Comparison of ENCODE assay signal across 7 cellular contexts in the genomic region with DNA sequence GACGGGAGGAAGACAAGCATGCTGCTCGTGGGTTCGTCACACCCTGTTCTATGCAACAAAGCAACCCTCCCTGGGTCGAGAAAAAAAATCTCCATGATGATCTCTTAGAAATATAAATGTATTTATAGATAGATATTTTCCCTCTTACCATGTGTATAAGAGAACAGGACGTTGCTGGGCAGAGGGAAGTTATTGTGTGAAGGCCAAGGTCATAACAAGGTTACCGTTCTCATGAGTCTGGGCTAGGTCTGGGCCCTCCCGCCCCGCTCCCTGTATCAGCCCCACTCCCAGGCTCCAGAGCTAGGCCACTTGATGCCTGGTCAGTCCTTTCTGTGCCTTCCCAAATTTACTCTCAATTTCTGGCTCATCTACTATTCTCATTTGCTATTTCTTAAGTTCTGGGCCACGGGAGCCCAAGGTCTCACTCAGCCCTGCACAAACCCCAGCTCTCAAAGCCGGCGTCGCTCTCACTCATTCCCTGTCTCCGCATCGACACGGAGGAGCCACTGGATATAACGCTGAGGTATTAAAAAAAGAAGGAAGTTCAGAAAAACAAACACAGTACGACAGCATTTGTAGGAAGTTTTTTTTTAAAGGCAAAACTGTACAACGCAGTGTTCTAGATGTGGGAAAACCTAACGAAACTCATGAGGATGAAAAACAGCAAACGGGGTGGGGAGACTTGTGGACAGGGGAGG.
DNase-seq lines count a peak whose midpoint lies in the region; ATAC-seq and TF ChIP-seq lines count a peak whose summit lies in the region.

No MANE protein-coding gene starts in this region.

- H3K9ac ChIP-seq in HUES48 (ENCODE audit: low read depth, low read length), result peak overlapping the region; percentile 4; the same call in 1 of the 2 replicates

- ATAC-seq in aorta (ENCODE audit: low FRiP score), result peak; percentile 42

- DNase-seq in SW480 (ENCODE audit: low spot score) (peak; percentile 38), aorta (peak in 1 of 2 donors; percentile 73), GM10266 (ENCODE audit: extremely low spot score) (no peak), GDM1 (lab: John Stamatoyannopoulos, UW) (no peak)
- peak; percentile 20 for DNase-seq in effector CD4-positive, alpha-beta T cell

- H3K4me1 ChIP-seq in HUES48 (ENCODE audit: control insufficient read depth, insufficient read depth, low read length) (peaks cover 33% of the 10 kb centered on the region), muscle layer of duodenum (ENCODE audit: control insufficient read depth in 1 of 2, insufficient read depth in 2 of 2, low read length in 2 of 2) (peaks cover 18 to 25% of the 10 kb centered on the region in 2 donors), aorta (ENCODE audit: control insufficient read depth in 1 of 2, insufficient read depth in 2 of 2, low read length in 2 of 2) (peaks cover 0 to 3% of the 10 kb centered on the region in 2 donors)

- H3K27ac ChIP-seq in HUES48 (ENCODE audit: low read depth, low read length) (peak overlapping the region; percentile 69), muscle layer of duodenum (ENCODE audit: low read length) (peak overlapping the region; percentile 92), aorta (ENCODE audit: low read depth in 1 of 2, low read length in 2 of 2) (peak overlapping the region in 1 of 2 donors; percentile 70)

- no peaks in the 10 kb centered on the region for H3K27me3 ChIP-seq in HUES48 (ENCODE audit: control insufficient read depth, insufficient read depth, low read length)
- no peaks in the 10 kb centered on the region for H3K27me3 ChIP-seq in muscle layer of duodenum (ENCODE audit: low read depth, low read length)
- no peaks in the 10 kb centered on the region for H3K27me3 ChIP-seq in aorta (ENCODE audit: control insufficient read depth in 1 of 2, insufficient read depth in 2 of 2, low read length in 1 of 2)

- 32 to 35% methylated on average over 20 of the region's 20 CpGs for WGBS in aorta, 2 donors

- intact Hi-C loops in aorta (cut with DNase I), result no loop called here

- H3K4me3 ChIP-seq in HUES48 (ENCODE audit: low read depth, low read length), result no peak overlapping the region
- peak overlapping the region in 1 of 2 donors; percentile 33 for H3K4me3 ChIP-seq in muscle layer of duodenum (ENCODE audit: low read depth in 1 of 2, low read length in 2 of 2)
- no peak overlapping the region for H3K4me3 ChIP-seq in aorta (ENCODE audit: low read length in 2 of 2)

- H3K36me3 ChIP-seq in HUES48 (ENCODE audit: control insufficient read depth, insufficient read depth, low read length), result no peaks in the 10 kb centered on the region
- no peaks in the 10 kb centered on the region for H3K36me3 ChIP-seq in muscle layer of duodenum (ENCODE audit: control insufficient read depth in 1 of 2, insufficient read depth in 2 of 2, low read length in 2 of 2)
- no peaks in the 10 kb centered on the region for H3K36me3 ChIP-seq in aorta (ENCODE audit: control insufficient read depth in 1 of 2, insufficient read depth in 2 of 2, low read length in 1 of 2)

- no peak for TF ChIP-seq CTCF in GM10266 (IDR thresholded peaks at IDR 0.05; ENCODE audit: control insufficient read depth, insufficient read depth, low read depth, missing control alignments)

- H3K9me3 ChIP-seq in HUES48 (ENCODE audit: control insufficient read depth, insufficient read depth, low read length) (no peaks in the 10 kb centered on the region), muscle layer of duodenum (ENCODE audit: control insufficient read depth in 1 of 2, low read length in 2 of 2) (no peaks in the 10 kb centered on the region), aorta (ENCODE audit: control insufficient read depth, low read length) (no peaks in the 10 kb centered on the region)

Comparison
In these comparisons a context has a peak if more than half of its experiments do, and no peak if none do; other contexts are left out.
1. DNase-seq: peak in SW480 (single experiment) and effector CD4-positive, alpha-beta T cell (single experiment); none in GM10266 (single experiment) and GDM1 (single experiment).